Comparison of ENCODE assay signal across 1 cellular context in genomic region chr1:94105501-94105952, GRCh38.
TF ChIP-seq lines count a peak whose summit lies in the region.

No MANE protein-coding gene starts in this region.

TF ChIP-seq in H1, 55 proteins besides CTCF, POLR2A, EP300 and RAD21:
- TF ChIP-seq TAF7 (optimal IDR thresholded peaks at IDR 0.05; ENCODE audit: borderline replicate concordance, low read depth, low read length) (no peak), POLR2AphosphoS5 (IDR thresholded peaks at IDR 0.05; ENCODE audit: low read depth, low read length) (no peak), CEBPB (IDR thresholded peaks at IDR 0.05; ENCODE audit: low read depth, low read length) (no peak), EGR1 (IDR thresholded peaks at IDR 0.05; ENCODE audit: borderline replicate concordance, low read depth, low read length) (no peak), GTF2F1 (IDR thresholded peaks at IDR 0.05; ENCODE audit: borderline replicate concordance, low read depth, low read length) (no peak), SRF (IDR thresholded peaks at IDR 0.05; ENCODE audit: low read depth, low read length) (no peak), HDAC6 (IDR thresholded peaks at IDR 0.05; ENCODE audit: low read depth, low read length) (no peak), TBP (IDR thresholded peaks at IDR 0.05; ENCODE audit: low read depth, low read length) (no peak), TAF1 (IDR thresholded peaks at IDR 0.05; ENCODE audit: low read depth, low read length) (no peak), BACH1 (IDR thresholded peaks at IDR 0.05; ENCODE audit: low read length) (no peak), SIN3A (conservative IDR thresholded peaks at IDR 0.05 in 1 of 2, IDR thresholded peaks at IDR 0.05 in 1 of 2; ENCODE audit: low read depth in 1 of 2, low read length in 2 of 2) (no peak), SAP30 (IDR thresholded peaks at IDR 0.05; ENCODE audit: insufficient read depth, insufficient replicate concordance, low read length) (no peak), NANOG (IDR thresholded peaks at IDR 0.05; ENCODE audit: insufficient read depth, low read depth, low read length, poor library complexity, severe bottlenecking) (no peak)
